Comparison of ENCODE assay signal across 2 cellular contexts in the genomic region with DNA sequence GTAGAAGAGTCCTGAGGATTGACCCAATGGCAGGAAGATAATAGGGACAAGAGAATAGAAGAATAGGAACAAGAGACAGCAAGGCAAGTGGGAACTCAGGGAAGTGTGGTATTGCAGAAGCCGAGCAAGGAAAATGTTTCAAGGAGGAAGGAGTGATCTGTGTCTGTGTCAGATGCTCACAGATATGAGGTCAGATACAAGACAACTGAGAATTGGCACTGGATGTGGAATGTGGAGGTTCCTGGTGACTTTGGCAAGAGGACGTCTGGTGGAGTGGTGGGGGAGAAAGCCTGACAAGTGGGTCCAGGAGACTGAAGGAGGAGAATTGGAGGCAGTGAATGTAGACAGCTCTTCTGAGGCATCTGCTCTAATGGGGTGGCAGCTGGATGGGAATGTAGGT.
TF ChIP-seq lines count a peak whose summit lies in the region.

No MANE protein-coding gene starts in this region.

TF ChIP-seq in GM23338, 12 proteins besides CTCF, POLR2A, EP300 and RAD21:
- TF ChIP-seq CREB1 (CRISPR knock-in tag; IDR thresholded peaks at IDR 0.05; ENCODE audit: low read depth) (no peak), ZNF114 (CRISPR knock-in tag; IDR thresholded peaks at IDR 0.05) (no peak)

TF ChIP-seq in H1, 55 proteins besides CTCF, POLR2A, EP300 and RAD21:
- TF ChIP-seq BACH1 (IDR thresholded peaks at IDR 0.05; ENCODE audit: low read length), result no peak
- TF ChIP-seq, protein P1, sequence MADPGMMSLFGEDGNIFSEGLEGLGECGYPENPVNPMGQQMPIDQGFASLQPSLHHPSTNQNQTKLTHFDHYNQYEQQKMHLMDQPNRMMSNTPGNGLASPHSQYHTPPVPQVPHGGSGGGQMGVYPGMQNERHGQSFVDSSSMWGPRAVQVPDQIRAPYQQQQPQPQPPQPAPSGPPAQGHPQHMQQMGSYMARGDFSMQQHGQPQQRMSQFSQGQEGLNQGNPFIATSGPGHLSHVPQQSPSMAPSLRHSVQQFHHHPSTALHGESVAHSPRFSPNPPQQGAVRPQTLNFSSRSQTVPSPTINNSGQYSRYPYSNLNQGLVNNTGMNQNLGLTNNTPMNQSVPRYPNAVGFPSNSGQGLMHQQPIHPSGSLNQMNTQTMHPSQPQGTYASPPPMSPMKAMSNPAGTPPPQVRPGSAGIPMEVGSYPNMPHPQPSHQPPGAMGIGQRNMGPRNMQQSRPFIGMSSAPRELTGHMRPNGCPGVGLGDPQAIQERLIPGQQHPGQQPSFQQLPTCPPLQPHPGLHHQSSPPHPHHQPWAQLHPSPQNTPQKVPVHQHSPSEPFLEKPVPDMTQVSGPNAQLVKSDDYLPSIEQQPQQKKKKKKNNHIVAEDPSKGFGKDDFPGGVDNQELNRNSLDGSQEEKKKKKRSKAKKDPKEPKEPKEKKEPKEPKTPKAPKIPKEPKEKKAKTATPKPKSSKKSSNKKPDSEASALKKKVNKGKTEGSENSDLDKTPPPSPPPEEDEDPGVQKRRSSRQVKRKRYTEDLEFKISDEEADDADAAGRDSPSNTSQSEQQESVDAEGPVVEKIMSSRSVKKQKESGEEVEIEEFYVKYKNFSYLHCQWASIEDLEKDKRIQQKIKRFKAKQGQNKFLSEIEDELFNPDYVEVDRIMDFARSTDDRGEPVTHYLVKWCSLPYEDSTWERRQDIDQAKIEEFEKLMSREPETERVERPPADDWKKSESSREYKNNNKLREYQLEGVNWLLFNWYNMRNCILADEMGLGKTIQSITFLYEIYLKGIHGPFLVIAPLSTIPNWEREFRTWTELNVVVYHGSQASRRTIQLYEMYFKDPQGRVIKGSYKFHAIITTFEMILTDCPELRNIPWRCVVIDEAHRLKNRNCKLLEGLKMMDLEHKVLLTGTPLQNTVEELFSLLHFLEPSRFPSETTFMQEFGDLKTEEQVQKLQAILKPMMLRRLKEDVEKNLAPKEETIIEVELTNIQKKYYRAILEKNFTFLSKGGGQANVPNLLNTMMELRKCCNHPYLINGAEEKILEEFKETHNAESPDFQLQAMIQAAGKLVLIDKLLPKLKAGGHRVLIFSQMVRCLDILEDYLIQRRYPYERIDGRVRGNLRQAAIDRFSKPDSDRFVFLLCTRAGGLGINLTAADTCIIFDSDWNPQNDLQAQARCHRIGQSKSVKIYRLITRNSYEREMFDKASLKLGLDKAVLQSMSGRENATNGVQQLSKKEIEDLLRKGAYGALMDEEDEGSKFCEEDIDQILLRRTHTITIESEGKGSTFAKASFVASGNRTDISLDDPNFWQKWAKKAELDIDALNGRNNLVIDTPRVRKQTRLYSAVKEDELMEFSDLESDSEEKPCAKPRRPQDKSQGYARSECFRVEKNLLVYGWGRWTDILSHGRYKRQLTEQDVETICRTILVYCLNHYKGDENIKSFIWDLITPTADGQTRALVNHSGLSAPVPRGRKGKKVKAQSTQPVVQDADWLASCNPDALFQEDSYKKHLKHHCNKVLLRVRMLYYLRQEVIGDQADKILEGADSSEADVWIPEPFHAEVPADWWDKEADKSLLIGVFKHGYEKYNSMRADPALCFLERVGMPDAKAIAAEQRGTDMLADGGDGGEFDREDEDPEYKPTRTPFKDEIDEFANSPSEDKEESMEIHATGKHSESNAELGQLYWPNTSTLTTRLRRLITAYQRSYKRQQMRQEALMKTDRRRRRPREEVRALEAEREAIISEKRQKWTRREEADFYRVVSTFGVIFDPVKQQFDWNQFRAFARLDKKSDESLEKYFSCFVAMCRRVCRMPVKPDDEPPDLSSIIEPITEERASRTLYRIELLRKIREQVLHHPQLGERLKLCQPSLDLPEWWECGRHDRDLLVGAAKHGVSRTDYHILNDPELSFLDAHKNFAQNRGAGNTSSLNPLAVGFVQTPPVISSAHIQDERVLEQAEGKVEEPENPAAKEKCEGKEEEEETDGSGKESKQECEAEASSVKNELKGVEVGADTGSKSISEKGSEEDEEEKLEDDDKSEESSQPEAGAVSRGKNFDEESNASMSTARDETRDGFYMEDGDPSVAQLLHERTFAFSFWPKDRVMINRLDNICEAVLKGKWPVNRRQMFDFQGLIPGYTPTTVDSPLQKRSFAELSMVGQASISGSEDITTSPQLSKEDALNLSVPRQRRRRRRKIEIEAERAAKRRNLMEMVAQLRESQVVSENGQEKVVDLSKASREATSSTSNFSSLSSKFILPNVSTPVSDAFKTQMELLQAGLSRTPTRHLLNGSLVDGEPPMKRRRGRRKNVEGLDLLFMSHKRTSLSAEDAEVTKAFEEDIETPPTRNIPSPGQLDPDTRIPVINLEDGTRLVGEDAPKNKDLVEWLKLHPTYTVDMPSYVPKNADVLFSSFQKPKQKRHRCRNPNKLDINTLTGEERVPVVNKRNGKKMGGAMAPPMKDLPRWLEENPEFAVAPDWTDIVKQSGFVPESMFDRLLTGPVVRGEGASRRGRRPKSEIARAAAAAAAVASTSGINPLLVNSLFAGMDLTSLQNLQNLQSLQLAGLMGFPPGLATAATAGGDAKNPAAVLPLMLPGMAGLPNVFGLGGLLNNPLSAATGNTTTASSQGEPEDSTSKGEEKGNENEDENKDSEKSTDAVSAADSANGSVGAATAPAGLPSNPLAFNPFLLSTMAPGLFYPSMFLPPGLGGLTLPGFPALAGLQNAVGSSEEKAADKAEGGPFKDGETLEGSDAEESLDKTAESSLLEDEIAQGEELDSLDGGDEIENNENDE (IDR thresholded peaks at IDR 0.05; ENCODE audit: insufficient replicate concordance, low read length), result no peak
- TF ChIP-seq TBP (IDR thresholded peaks at IDR 0.05; ENCODE audit: low read depth, low read length), result no peak
- no peak for TF ChIP-seq CEBPB (IDR thresholded peaks at IDR 0.05; ENCODE audit: low read depth, low read length)
- no peak for TF ChIP-seq EZH2 (IDR thresholded peaks at IDR 0.05; ENCODE audit: low read depth, low read length, severe bottlenecking)
- TF ChIP-seq TEAD4 (IDR thresholded peaks at IDR 0.05; ENCODE audit: low read depth, low read length), result no peak
- no peak for TF ChIP-seq PHF8 (conservative IDR thresholded peaks at IDR 0.05; ENCODE audit: low read depth, low read length)
- TF ChIP-seq SIRT6 (IDR thresholded peaks at IDR 0.05; ENCODE audit: low read length), result no peak
- TF ChIP-seq SIN3A (conservative IDR thresholded peaks at IDR 0.05 in 1 of 2, IDR thresholded peaks at IDR 0.05 in 1 of 2; ENCODE audit: low read depth in 1 of 2, low read length in 2 of 2), result no peak
- no peak for TF ChIP-seq GTF2F1 (IDR thresholded peaks at IDR 0.05; ENCODE audit: borderline replicate concordance, low read depth, low read length)
- TF ChIP-seq HDAC2 (IDR thresholded peaks at IDR 0.05; ENCODE audit: borderline replicate concordance in 1 of 2, low read depth in 2 of 2, low read length in 2 of 2), result no peak
- TF ChIP-seq BRCA1 (IDR thresholded peaks at IDR 0.05; ENCODE audit: low read depth, low read length), result no peak
- TF ChIP-seq KDM5A (IDR thresholded peaks at IDR 0.05; ENCODE audit: low read length), result no peak
- no peak for TF ChIP-seq CTBP2 (IDR thresholded peaks at IDR 0.05; ENCODE audit: borderline replicate concordance, insufficient read depth, insufficient read length, low read length)
- TF ChIP-seq KDM1A (IDR thresholded peaks at IDR 0.05; ENCODE audit: borderline replicate concordance, low read length), result no peak
- no peak for TF ChIP-seq CBX5 (IDR thresholded peaks at IDR 0.05; ENCODE audit: low read depth, low read length)
